ENCODE assay signal across 1 cellular context in the genomic region with DNA sequence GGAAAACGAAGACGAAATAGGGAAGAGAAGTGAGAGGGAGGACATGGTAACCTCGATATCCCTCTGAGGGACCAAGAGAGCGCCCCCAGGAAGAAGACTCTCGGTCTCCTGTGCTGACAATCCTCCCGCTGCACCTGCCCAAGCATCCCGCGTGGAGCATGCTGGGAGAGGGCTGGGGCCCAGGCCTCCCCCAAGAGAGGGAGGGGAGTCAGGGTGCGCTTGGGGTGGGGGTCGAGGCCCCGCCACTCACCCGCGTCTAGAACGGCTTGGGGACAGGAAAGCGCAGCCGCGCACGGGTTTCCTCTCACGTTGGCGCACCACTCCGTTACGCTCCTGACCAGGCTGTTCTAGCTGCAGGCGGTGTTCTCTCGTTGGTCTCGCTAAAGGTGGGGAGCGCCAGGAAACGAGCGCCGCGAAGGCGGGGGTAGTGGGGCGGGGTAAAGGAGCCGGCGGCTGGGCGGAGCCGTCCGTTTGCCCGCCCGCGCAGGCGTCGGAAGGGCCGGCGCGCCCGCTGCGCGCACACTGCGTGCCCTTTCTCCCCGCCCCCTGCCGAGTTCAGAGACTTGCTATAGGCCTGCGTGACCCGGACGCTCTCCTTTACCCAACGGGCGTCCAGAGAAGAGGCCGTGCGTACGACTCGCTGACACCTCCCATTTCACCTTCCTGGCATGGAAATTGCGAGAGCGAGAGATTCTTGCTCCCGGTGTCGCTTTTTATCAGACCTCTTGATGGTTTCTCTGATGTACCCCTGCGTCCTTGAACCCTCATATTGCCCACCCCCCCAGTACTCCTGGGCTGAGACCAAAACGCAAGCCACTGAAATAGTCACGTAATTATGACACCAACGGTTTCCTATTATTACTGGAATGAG.
TF ChIP-seq lines count a peak whose summit lies in the region.

A gene (minus strand): TSS at position 388 of the 871 bp plus-strand sequence. CDS start 2,888 bp downstream, outside the sequence.

TF ChIP-seq in HepG2, 621 proteins besides CTCF, POLR2A, EP300 and RAD21 (continued from another document and continues in another):
- TF ChIP-seq, protein P1, sequence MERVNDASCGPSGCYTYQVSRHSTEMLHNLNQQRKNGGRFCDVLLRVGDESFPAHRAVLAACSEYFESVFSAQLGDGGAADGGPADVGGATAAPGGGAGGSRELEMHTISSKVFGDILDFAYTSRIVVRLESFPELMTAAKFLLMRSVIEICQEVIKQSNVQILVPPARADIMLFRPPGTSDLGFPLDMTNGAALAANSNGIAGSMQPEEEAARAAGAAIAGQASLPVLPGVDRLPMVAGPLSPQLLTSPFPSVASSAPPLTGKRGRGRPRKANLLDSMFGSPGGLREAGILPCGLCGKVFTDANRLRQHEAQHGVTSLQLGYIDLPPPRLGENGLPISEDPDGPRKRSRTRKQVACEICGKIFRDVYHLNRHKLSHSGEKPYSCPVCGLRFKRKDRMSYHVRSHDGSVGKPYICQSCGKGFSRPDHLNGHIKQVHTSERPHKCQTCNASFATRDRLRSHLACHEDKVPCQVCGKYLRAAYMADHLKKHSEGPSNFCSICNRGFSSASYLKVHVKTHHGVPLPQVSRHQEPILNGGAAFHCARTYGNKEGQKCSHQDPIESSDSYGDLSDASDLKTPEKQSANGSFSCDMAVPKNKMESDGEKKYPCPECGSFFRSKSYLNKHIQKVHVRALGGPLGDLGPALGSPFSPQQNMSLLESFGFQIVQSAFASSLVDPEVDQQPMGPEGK (CRISPR knock-in tag; IDR thresholded peaks at IDR 0.05): peak; percentile 90
- TF ChIP-seq, protein P2, sequence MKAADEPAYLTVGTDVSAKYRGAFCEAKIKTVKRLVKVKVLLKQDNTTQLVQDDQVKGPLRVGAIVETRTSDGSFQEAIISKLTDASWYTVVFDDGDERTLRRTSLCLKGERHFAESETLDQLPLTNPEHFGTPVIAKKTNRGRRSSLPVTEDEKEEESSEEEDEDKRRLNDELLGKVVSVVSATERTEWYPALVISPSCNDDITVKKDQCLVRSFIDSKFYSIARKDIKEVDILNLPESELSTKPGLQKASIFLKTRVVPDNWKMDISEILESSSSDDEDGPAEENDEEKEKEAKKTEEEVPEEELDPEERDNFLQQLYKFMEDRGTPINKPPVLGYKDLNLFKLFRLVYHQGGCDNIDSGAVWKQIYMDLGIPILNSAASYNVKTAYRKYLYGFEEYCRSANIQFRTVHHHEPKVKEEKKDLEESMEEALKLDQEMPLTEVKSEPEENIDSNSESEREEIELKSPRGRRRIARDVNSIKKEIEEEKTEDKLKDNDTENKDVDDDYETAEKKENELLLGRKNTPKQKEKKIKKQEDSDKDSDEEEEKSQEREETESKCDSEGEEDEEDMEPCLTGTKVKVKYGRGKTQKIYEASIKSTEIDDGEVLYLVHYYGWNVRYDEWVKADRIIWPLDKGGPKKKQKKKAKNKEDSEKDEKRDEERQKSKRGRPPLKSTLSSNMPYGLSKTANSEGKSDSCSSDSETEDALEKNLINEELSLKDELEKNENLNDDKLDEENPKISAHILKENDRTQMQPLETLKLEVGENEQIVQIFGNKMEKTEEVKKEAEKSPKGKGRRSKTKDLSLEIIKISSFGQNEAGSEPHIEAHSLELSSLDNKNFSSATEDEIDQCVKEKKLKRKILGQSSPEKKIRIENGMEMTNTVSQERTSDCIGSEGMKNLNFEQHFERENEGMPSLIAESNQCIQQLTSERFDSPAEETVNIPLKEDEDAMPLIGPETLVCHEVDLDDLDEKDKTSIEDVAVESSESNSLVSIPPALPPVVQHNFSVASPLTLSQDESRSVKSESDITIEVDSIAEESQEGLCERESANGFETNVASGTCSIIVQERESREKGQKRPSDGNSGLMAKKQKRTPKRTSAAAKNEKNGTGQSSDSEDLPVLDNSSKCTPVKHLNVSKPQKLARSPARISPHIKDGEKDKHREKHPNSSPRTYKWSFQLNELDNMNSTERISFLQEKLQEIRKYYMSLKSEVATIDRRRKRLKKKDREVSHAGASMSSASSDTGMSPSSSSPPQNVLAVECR (CRISPR knock-in tag; IDR thresholded peaks at IDR 0.05; ENCODE audit: borderline replicate concordance): peak; percentile 49; the same call in 1 of the 2 replicates
- 0 out of 2 replicates have a peak, but pooled peaks have one; percentile 56 for TF ChIP-seq ZNF343 (CRISPR knock-in tag; IDR thresholded peaks at IDR 0.05)
- peak; percentile 76 for TF ChIP-seq NFYC (CRISPR knock-in tag; IDR thresholded peaks at IDR 0.05)
- TF ChIP-seq, protein P3, sequence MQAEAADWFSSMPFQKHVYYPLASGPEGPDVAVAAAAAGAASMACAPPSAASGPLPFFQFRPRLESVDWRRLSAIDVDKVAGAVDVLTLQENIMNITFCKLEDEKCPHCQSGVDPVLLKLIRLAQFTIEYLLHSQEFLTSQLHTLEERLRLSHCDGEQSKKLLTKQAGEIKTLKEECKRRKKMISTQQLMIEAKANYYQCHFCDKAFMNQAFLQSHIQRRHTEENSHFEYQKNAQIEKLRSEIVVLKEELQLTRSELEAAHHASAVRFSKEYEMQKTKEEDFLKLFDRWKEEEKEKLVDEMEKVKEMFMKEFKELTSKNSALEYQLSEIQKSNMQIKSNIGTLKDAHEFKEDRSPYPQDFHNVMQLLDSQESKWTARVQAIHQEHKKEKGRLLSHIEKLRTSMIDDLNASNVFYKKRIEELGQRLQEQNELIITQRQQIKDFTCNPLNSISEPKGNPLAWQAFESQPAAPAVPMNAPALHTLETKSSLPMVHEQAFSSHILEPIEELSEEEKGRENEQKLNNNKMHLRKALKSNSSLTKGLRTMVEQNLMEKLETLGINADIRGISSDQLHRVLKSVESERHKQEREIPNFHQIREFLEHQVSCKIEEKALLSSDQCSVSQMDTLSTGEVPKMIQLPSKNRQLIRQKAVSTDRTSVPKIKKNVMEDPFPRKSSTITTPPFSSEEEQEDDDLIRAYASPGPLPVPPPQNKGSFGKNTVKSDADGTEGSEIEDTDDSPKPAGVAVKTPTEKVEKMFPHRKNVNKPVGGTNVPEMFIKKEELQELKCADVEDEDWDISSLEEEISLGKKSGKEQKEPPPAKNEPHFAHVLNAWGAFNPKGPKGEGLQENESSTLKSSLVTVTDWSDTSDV (CRISPR knock-in tag; IDR thresholded peaks at IDR 0.05): no peak
- TF ChIP-seq, protein P4, sequence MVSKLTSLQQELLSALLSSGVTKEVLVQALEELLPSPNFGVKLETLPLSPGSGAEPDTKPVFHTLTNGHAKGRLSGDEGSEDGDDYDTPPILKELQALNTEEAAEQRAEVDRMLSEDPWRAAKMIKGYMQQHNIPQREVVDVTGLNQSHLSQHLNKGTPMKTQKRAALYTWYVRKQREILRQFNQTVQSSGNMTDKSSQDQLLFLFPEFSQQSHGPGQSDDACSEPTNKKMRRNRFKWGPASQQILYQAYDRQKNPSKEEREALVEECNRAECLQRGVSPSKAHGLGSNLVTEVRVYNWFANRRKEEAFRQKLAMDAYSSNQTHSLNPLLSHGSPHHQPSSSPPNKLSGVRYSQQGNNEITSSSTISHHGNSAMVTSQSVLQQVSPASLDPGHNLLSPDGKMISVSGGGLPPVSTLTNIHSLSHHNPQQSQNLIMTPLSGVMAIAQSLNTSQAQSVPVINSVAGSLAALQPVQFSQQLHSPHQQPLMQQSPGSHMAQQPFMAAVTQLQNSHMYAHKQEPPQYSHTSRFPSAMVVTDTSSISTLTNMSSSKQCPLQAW (CRISPR knock-in tag; IDR thresholded peaks at IDR 0.05): peak; percentile 54
- peak; percentile 82; the same call in 1 of the 2 replicates for TF ChIP-seq SNAI1 (CRISPR knock-in tag; IDR thresholded peaks at IDR 0.05; ENCODE audit: borderline replicate concordance)
- TF ChIP-seq, protein P5, sequence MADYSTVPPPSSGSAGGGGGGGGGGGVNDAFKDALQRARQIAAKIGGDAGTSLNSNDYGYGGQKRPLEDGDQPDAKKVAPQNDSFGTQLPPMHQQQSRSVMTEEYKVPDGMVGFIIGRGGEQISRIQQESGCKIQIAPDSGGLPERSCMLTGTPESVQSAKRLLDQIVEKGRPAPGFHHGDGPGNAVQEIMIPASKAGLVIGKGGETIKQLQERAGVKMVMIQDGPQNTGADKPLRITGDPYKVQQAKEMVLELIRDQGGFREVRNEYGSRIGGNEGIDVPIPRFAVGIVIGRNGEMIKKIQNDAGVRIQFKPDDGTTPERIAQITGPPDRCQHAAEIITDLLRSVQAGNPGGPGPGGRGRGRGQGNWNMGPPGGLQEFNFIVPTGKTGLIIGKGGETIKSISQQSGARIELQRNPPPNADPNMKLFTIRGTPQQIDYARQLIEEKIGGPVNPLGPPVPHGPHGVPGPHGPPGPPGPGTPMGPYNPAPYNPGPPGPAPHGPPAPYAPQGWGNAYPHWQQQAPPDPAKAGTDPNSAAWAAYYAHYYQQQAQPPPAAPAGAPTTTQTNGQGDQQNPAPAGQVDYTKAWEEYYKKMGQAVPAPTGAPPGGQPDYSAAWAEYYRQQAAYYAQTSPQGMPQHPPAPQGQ (CRISPR knock-in tag; IDR thresholded peaks at IDR 0.05; ENCODE audit: borderline replicate concordance): no peak
- TF ChIP-seq, protein P6, sequence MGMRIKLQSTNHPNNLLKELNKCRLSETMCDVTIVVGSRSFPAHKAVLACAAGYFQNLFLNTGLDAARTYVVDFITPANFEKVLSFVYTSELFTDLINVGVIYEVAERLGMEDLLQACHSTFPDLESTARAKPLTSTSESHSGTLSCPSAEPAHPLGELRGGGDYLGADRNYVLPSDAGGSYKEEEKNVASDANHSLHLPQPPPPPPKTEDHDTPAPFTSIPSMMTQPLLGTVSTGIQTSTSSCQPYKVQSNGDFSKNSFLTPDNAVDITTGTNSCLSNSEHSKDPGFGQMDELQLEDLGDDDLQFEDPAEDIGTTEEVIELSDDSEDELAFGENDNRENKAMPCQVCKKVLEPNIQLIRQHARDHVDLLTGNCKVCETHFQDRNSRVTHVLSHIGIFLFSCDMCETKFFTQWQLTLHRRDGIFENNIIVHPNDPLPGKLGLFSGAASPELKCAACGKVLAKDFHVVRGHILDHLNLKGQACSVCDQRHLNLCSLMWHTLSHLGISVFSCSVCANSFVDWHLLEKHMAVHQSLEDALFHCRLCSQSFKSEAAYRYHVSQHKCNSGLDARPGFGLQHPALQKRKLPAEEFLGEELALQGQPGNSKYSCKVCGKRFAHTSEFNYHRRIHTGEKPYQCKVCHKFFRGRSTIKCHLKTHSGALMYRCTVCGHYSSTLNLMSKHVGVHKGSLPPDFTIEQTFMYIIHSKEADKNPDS (CRISPR knock-in tag; IDR thresholded peaks at IDR 0.05): no peak
- TF ChIP-seq ZNF121 (CRISPR knock-in tag; IDR thresholded peaks at IDR 0.05): 0 out of 2 replicates have a peak, but pooled peaks have one; percentile 4
- TF ChIP-seq ZNF468 (CRISPR knock-in tag; IDR thresholded peaks at IDR 0.05): no peak
- no peak for TF ChIP-seq ZNF567 (CRISPR knock-in tag; IDR thresholded peaks at IDR 0.05; ENCODE audit: borderline replicate concordance)
- TF ChIP-seq ZNF737 (CRISPR knock-in tag; IDR thresholded peaks at IDR 0.05; ENCODE audit: borderline replicate concordance): no peak
- no peak for TF ChIP-seq SALL2 (CRISPR knock-in tag; IDR thresholded peaks at IDR 0.05)
- TF ChIP-seq FOXA3 (CRISPR knock-in tag; IDR thresholded peaks at IDR 0.05): peak; percentile 21; the same call in 1 of the 2 replicates
- peak; percentile 60; the same call in 1 of the 2 replicates for TF ChIP-seq YEATS2 (CRISPR knock-in tag; IDR thresholded peaks at IDR 0.05; ENCODE audit: borderline replicate concordance)
- peak; percentile 6 for TF ChIP-seq YY1 (IDR thresholded peaks at IDR 0.05; ENCODE audit: insufficient read depth, insufficient replicate concordance, low read depth, low read length)
- TF ChIP-seq TCF7 (IDR thresholded peaks at IDR 0.05; ENCODE audit: low read depth): no peak
- peak; percentile 68 for TF ChIP-seq GATAD1 (CRISPR knock-in tag; IDR thresholded peaks at IDR 0.05)
- TF ChIP-seq SIN3A (IDR thresholded peaks at IDR 0.05; ENCODE audit: borderline replicate concordance, low read depth, low read length): 0 out of 2 replicates have a peak, but pooled peaks have one; percentile 60
- TF ChIP-seq, protein P7, sequence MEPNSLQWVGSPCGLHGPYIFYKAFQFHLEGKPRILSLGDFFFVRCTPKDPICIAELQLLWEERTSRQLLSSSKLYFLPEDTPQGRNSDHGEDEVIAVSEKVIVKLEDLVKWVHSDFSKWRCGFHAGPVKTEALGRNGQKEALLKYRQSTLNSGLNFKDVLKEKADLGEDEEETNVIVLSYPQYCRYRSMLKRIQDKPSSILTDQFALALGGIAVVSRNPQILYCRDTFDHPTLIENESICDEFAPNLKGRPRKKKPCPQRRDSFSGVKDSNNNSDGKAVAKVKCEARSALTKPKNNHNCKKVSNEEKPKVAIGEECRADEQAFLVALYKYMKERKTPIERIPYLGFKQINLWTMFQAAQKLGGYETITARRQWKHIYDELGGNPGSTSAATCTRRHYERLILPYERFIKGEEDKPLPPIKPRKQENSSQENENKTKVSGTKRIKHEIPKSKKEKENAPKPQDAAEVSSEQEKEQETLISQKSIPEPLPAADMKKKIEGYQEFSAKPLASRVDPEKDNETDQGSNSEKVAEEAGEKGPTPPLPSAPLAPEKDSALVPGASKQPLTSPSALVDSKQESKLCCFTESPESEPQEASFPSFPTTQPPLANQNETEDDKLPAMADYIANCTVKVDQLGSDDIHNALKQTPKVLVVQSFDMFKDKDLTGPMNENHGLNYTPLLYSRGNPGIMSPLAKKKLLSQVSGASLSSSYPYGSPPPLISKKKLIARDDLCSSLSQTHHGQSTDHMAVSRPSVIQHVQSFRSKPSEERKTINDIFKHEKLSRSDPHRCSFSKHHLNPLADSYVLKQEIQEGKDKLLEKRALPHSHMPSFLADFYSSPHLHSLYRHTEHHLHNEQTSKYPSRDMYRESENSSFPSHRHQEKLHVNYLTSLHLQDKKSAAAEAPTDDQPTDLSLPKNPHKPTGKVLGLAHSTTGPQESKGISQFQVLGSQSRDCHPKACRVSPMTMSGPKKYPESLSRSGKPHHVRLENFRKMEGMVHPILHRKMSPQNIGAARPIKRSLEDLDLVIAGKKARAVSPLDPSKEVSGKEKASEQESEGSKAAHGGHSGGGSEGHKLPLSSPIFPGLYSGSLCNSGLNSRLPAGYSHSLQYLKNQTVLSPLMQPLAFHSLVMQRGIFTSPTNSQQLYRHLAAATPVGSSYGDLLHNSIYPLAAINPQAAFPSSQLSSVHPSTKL (CRISPR knock-in tag; IDR thresholded peaks at IDR 0.05): peak; percentile 30; the same call in 1 of the 2 replicates
- TF ChIP-seq HNRNPLL (IDR thresholded peaks at IDR 0.05; ENCODE audit: low read depth, low read length, poor library complexity, severe bottlenecking): peak; percentile 93
- TF ChIP-seq, protein P8, sequence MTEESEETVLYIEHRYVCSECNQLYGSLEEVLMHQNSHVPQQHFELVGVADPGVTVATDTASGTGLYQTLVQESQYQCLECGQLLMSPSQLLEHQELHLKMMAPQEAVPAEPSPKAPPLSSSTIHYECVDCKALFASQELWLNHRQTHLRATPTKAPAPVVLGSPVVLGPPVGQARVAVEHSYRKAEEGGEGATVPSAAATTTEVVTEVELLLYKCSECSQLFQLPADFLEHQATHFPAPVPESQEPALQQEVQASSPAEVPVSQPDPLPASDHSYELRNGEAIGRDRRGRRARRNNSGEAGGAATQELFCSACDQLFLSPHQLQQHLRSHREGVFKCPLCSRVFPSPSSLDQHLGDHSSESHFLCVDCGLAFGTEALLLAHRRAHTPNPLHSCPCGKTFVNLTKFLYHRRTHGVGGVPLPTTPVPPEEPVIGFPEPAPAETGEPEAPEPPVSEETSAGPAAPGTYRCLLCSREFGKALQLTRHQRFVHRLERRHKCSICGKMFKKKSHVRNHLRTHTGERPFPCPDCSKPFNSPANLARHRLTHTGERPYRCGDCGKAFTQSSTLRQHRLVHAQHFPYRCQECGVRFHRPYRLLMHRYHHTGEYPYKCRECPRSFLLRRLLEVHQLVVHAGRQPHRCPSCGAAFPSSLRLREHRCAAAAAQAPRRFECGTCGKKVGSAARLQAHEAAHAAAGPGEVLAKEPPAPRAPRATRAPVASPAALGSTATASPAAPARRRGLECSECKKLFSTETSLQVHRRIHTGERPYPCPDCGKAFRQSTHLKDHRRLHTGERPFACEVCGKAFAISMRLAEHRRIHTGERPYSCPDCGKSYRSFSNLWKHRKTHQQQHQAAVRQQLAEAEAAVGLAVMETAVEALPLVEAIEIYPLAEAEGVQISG (CRISPR knock-in tag; IDR thresholded peaks at IDR 0.05): peak; percentile 99
- 0 out of 2 replicates have a peak, but pooled peaks have one; percentile 38 for TF ChIP-seq REPIN1 (CRISPR knock-in tag; IDR thresholded peaks at IDR 0.05; ENCODE audit: borderline replicate concordance, low read depth)
- peak; percentile 22; the same call in 1 of the 2 replicates for TF ChIP-seq KDM5B (CRISPR knock-in tag; IDR thresholded peaks at IDR 0.05; ENCODE audit: borderline replicate concordance)
- TF ChIP-seq SATB2 (CRISPR knock-in tag; IDR thresholded peaks at IDR 0.05): no peak
